In genomic region chr1:182952677-182953444, GRCh38 we compare ENCODE assay signal across 13 cellular contexts. TPM values are rescaled to one million over a fixed set of nuclear protein-coding genes. Genes with fewer than 3 reads are reported as not detected.
DNase-seq lines count a peak whose midpoint lies in the region; ATAC-seq and TF ChIP-seq lines count a peak whose summit lies in the region.
"Had no signal": no experiment of that assay in that cellular context is flagged by ENCODE, and none has a peak within 500 bp of the region (broad histone marks: within the 10 kb centered on the region; RNA-seq: fewer than 3 reads in every experiment).

TSS of gene SHCBP1L (minus strand) at chr1:182953166. CDS start at chr1:182953133, 33 bp downstream.

- H2AFZ ChIP-seq in MM.1S (ENCODE audit: low read length) = no peak within 1 kb of the TSS

- H3F3A ChIP-seq in MM.1S (ENCODE audit: insufficient read depth, low read length) = no peaks in the 10 kb centered on the region

- H4K20me1 ChIP-seq in MM.1S (ENCODE audit: insufficient read depth, low read length) = no peaks in the 10 kb centered on the region
- H4K20me1 ChIP-seq: BLaER1 had no signal

- H3K36me3 ChIP-seq in BJ (ENCODE audit: control insufficient read depth, insufficient read depth, low read length) = no peaks in the 10 kb centered on the region
- H3K36me3 ChIP-seq in adipocyte (ENCODE audit: control insufficient read depth, insufficient read depth, low read length, severe bottlenecking) = no peaks in the 10 kb centered on the region
- H3K36me3 ChIP-seq in heart right ventricle = no peaks in the 10 kb centered on the region
- H3K36me3 ChIP-seq in MM.1S (replicated peaks; ENCODE audit: insufficient read depth, low read length) = no peaks in the 10 kb centered on the region
- H3K36me3 ChIP-seq: BLaER1 had no signal

- H3K27ac ChIP-seq in heart right ventricle (no peak within 1 kb of the TSS), MM.1S (ENCODE audit: low read length) (no peak within 1 kb of the TSS)
- H3K27ac ChIP-seq: BLaER1, VCaP had no signal

- H3K4me1 ChIP-seq in adipocyte (ENCODE audit: control insufficient read depth, insufficient read depth, low read length) = peaks cover 14% of the 10 kb centered on the region
- H3K4me1 ChIP-seq in heart right ventricle = peaks cover 0 to 14% (median 7%) of the 10 kb centered on the region in 9 donors
- no peaks in the 10 kb centered on the region for H3K4me1 ChIP-seq in MM.1S (ENCODE audit: low read length)
- H3K4me1 ChIP-seq: BLaER1 had no signal

- no peaks in the 10 kb centered on the region for H3K9me2 ChIP-seq in MM.1S (replicated peaks; ENCODE audit: insufficient read depth, low read length)

- intact Hi-C loops in heart right ventricle (cut with DNase I) = loop anchor here in 1 of 10 donors (10.0 kb wide), 1 partner anchor 372 kb away; no protein-coding TSS in a partner anchor
- intact Hi-C loops in sciatic nerve (cut with DNase I) = loop anchor here (1.0 to 10.0 kb wide), 2 partner anchors 22 to 282 kb away; no protein-coding TSS in a partner anchor

- no peaks in the 10 kb centered on the region for H3K9me3 ChIP-seq in adipocyte (ENCODE audit: control insufficient read depth, low read length)
- no peaks in the 10 kb centered on the region for H3K9me3 ChIP-seq in heart right ventricle
- no peaks in the 10 kb centered on the region for H3K9me3 ChIP-seq in MM.1S (replicated peaks; ENCODE audit: insufficient read depth, low read length)

- H3K9ac ChIP-seq in adipocyte (ENCODE audit: low read length) (peak within 1 kb of the TSS; percentile 41), MM.1S (ENCODE audit: low read length) (no peak within 1 kb of the TSS)
- H3K9ac ChIP-seq: BLaER1 had no signal

- CTCF ChIA-PET in BJ (lab: Yijun Ruan, JAX) = no interaction called here

- H3K4me3 ChIP-seq in BJ (ENCODE audit: low read depth, low read length) (peak within 1 kb of the TSS; percentile 13), adipocyte (ENCODE audit: low read length) (peak within 1 kb of the TSS; percentile 74), heart right ventricle (peak within 1 kb of the TSS; percentile 10 to 46 (median 40)), MM.1S (ENCODE audit: low read length) (no peak within 1 kb of the TSS)
- H3K4me3 ChIP-seq: BLaER1 had no signal

- 27% methylated on average over 70 to 79 of the region's 79 CpGs for WGBS in heart right ventricle, 2 donors

- H3K79me2 ChIP-seq in MM.1S (ENCODE audit: low read length) = no peaks in the 10 kb centered on the region

- DNase-seq in BJ (ENCODE audit: low read depth) (no peak), adipocyte (ENCODE audit: low read depth) (no peak), heart right ventricle (peak in 1 of 2 donors; percentile 17), sciatic nerve (ENCODE audit: low spot score) (no peak), T-helper 9 cell (no peak), MM.1S (no peak)
- no peak for DNase-seq in stimulated activated CD4-positive, alpha-beta T cell treated with anti-CD3 and anti-CD28 coated beads, Interleukin-1b, Interleukin-23, amount 100 ng/mL, for 48 hours
- DNase-seq: activated T-cell treated with anti-CD3 and anti-CD28 coated beads, Interleukin-2, amount 50 U/mL, for 48 hours; cerebellar nuclear complex; NCI-H524 treated with DMSO at 0.1 percent for 48 hours had no signal

- TF ChIP-seq CTCF in BJ (IDR thresholded peaks at IDR 0.05; ENCODE audit: insufficient read depth, low read depth, low read length) (no peak), heart right ventricle (IDR thresholded peaks at IDR 0.05) (no peak), MM.1S (IDR thresholded peaks at IDR 0.05; ENCODE audit: low read length) (no peak)

- no peaks in the 10 kb centered on the region for H3K27me3 ChIP-seq in BJ (ENCODE audit: control insufficient read depth, insufficient read depth, low read length)
- H3K27me3 ChIP-seq in adipocyte (replicated peaks; ENCODE audit: control insufficient read depth, insufficient read depth, low read length) = no peaks in the 10 kb centered on the region
- peaks cover 3 to 29% (median 17%) of the 10 kb centered on the region in 7 donors for H3K27me3 ChIP-seq in heart right ventricle
- H3K27me3 ChIP-seq in MM.1S (replicated peaks; ENCODE audit: insufficient read depth, low read length) = no peaks in the 10 kb centered on the region
- H3K27me3 ChIP-seq: BLaER1 had no signal

- POLR2A ChIA-PET in BJ (lab: Charles Lee) = no interaction called here

- no peak within 1 kb of the TSS for H3K4me2 ChIP-seq in MM.1S (ENCODE audit: low read depth, low read length)
- H3K4me2 ChIP-seq: BLaER1 had no signal

- ATAC-seq in heart right ventricle (peak; percentile 19 to 61 (median 44)), sciatic nerve (peak; percentile 53), HG02870 (IDR thresholded peaks at IDR 0.05; ENCODE audit: unreplicated experiment) (no peak)

RNA-seq across cellular contexts. Expression of gene SHCBP1L, which starts in this region (rescaled TPM):
- polyA plus RNA-seq in BJ (2011; rRNA removed) = not detected in 2 replicates
- not detected in 2 replicates for polyA minus RNA-seq in BJ (2011; rRNA and poly(A)+ RNA removed)
- total RNA-seq in heart right ventricle = not detected
- under 1 TPM in 1 of 2 donors, not detected in 1; 0.09 TPM for polyA plus RNA-seq in heart right ventricle
- total RNA-seq in sciatic nerve = not detected

Comparison
In these comparisons a context has a peak if more than half of its experiments do, and no peak if none do; other contexts are left out.
1. Peak in ATAC-seq and H3K4me3 ChIP-seq in heart right ventricle; RNA of the gene not detected or under 1 TPM.
2. Peak in ATAC-seq in sciatic nerve; RNA of the gene not detected or under 1 TPM.